In the genomic region with DNA sequence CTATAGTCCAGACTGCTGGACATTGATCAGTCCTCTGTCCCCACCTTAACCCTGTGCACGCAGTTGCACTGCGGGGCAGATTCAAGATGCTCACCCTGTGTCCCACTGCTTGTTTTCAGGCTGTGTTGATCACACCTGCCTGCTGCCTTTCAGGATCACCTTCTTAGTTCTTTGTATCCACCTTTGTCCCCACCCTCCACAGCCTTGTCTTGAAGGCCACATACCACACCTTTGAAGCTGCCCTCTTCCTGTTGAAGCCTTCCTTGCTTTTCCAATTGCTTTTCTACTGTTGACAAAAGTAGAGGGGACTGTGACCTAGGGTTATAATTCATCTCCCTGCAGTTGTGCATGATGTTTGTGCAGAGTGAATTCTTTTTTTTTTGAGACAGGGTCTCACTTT, we compare ENCODE assay signal across 25 cellular contexts. TPM values are rescaled to one million over a fixed set of nuclear protein-coding genes. Genes with fewer than 3 reads are reported as not detected.
DNase-seq lines count a peak whose midpoint lies in the region; ATAC-seq and TF ChIP-seq lines count a peak whose summit lies in the region.
"Had no signal": no experiment of that assay in that cellular context is flagged by ENCODE, and none has a peak within 500 bp of the region (broad histone marks: within the 10 kb centered on the region; RNA-seq: fewer than 3 reads in every experiment).

No MANE protein-coding gene starts in this region.

- 97% methylated on average over 2 of the region's 2 CpGs for WGBS in mesenchymal stem cell
- 96 to 100% methylated on average over 1 to 2 of the region's 2 CpGs for WGBS in transverse colon (ENCODE audit: low coverage in 1 of 2), 2 donors
- 94 to 100% (median 98%) methylated on average over 2 of the region's 2 CpGs for WGBS in spleen, 5 donors

- H3K27me3 ChIP-seq in CD4-positive, CD25-positive, alpha-beta regulatory T cell (ENCODE audit: control insufficient read depth, insufficient read depth, low read length): no peaks in the 10 kb centered on the region
- H3K27me3 ChIP-seq in mesenchymal stem cell (ENCODE audit: control insufficient read depth in 1 of 2, insufficient read depth in 1 of 2, low read length in 2 of 2) (no peaks in the 10 kb centered on the region), transverse colon (no peaks in the 10 kb centered on the region), spleen (replicated peaks in 1 of 7) (no peaks in the 10 kb centered on the region)
- H3K27me3 ChIP-seq: BLaER1 treated with 17β-estradiol and CSF1 and Interleukin-3, amounts not matched to agents 10 nM and 100 nM had no signal

- no peaks in the 10 kb centered on the region for H3K36me3 ChIP-seq in CD4-positive, CD25-positive, alpha-beta regulatory T cell (ENCODE audit: control insufficient read depth, insufficient read depth, low read length)
- H3K36me3 ChIP-seq in mesenchymal stem cell (ENCODE audit: control insufficient read depth in 1 of 2, insufficient read depth in 2 of 2, low read depth in 1 of 2, low read length in 2 of 2) (no peaks in the 10 kb centered on the region), transverse colon (no peaks in the 10 kb centered on the region), spleen (no peaks in the 10 kb centered on the region)

- H3K18ac ChIP-seq in mesenchymal stem cell (ENCODE audit: low read depth in 1 of 2, low read length in 2 of 2): peak overlapping the region in 1 of 2 experiments; percentile 48

- no peaks in the 10 kb centered on the region for H3K36me3 Mint-ChIP-seq in CD4-positive, CD25-positive, alpha-beta regulatory T cell
- H3K36me3 Mint-ChIP-seq in HFFc6 (ENCODE audit: low read depth): no peaks in the 10 kb centered on the region; the same call in 1 of the 2 replicates
- peaks cover 18% of the 10 kb centered on the region for H3K36me3 Mint-ChIP-seq in activated T-cell treated with anti-CD3 and anti-CD28 coated beads, Interleukin-2, amount 50 U/mL, for 24 hours (ENCODE audit: low read depth)
- H3K36me3 Mint-ChIP-seq: CD8-positive, alpha-beta T cell had no signal

- no peak overlapping the region for H2BK5ac ChIP-seq in mesenchymal stem cell (ENCODE audit: low read depth, low read length, poor library complexity, severe bottlenecking)

- H3K9ac ChIP-seq in mesenchymal stem cell (ENCODE audit: low read length): no peak overlapping the region

- peaks cover 12% of the 10 kb centered on the region for H3K79me1 ChIP-seq in mesenchymal stem cell (replicated peaks; ENCODE audit: low read length, poor library complexity, severe bottlenecking)

- H4K91ac ChIP-seq in mesenchymal stem cell (ENCODE audit: low read length): no peak overlapping the region

- in situ Hi-C loops in transverse colon (cut with MboI; ENCODE audit: low pct_ligation_motif_present in 1 of 4, low pct_unique_long_range_greater_than_20kb in 1 of 4, low sequenced_read_pairs in 3 of 4): no loop called here

- no peak for ATAC-seq in CD4-positive, CD25-positive, alpha-beta regulatory T cell (ENCODE audit: low read depth in 2 of 2)
- ATAC-seq in HG03139 (IDR thresholded peaks at IDR 0.05; ENCODE audit: unreplicated experiment): no peak
- ATAC-seq: A549; CD8-positive, alpha-beta T cell; SK-N-SH treated with all-trans-retinoic acid at 6 μM for 48 hours had no signal

- H2AFZ ChIP-seq in mesenchymal stem cell (ENCODE audit: low read depth, low read length): no peak overlapping the region

- H2AK5ac ChIP-seq in mesenchymal stem cell (ENCODE audit: low read length, severe bottlenecking): no peak overlapping the region

- H3K14ac ChIP-seq in mesenchymal stem cell (ENCODE audit: low read length in 2 of 2): peak overlapping the region in 1 of 2 experiments; percentile 53

- H3K27ac Mint-ChIP-seq in CD4-positive, CD25-positive, alpha-beta regulatory T cell: peak overlapping the region in 2 of 3 donors; percentile 9 to 36
- peak overlapping the region; percentile 34; the same call in 1 of the 2 replicates for H3K27ac Mint-ChIP-seq in HFFc6
- H3K27ac Mint-ChIP-seq in activated T-cell treated with anti-CD3 and anti-CD28 coated beads, Interleukin-2, amount 50 U/mL, for 24 hours: no peak overlapping the region
- H3K27ac Mint-ChIP-seq: CD8-positive, alpha-beta T cell had no signal

- TF ChIP-seq POLR2A in transverse colon (IDR thresholded peaks at IDR 0.05) (no peak), spleen (IDR thresholded peaks at IDR 0.05) (no peak)

- no peaks in the 10 kb centered on the region for H3K4me1 ChIP-seq in CD4-positive, CD25-positive, alpha-beta regulatory T cell (ENCODE audit: control insufficient read depth, insufficient read depth, low read length, poor library complexity, severe bottlenecking)
- peaks cover 20% of the 10 kb centered on the region for H3K4me1 ChIP-seq in mesenchymal stem cell (ENCODE audit: control insufficient read depth, insufficient read depth, low read depth, low read length)
- peaks cover 13 to 74% (median 57%) of the 10 kb centered on the region in 4 donors for H3K4me1 ChIP-seq in transverse colon
- peaks cover 0 to 49% (median 7%) of the 10 kb centered on the region in 6 donors for H3K4me1 ChIP-seq in spleen

- no peak overlapping the region for H2BK12ac ChIP-seq in mesenchymal stem cell (ENCODE audit: low read length in 2 of 2)

- peaks cover 4% of the 10 kb centered on the region for H3K27me3 Mint-ChIP-seq in CD4-positive, CD25-positive, alpha-beta regulatory T cell
- H3K27me3 Mint-ChIP-seq in HFFc6 (ENCODE audit: insufficient read depth): no peaks in the 10 kb centered on the region
- H3K27me3 Mint-ChIP-seq in activated T-cell treated with anti-CD3 and anti-CD28 coated beads, Interleukin-2, amount 50 U/mL, for 24 hours: no peaks in the 10 kb centered on the region

- H3K4me1 Mint-ChIP-seq in CD4-positive, CD25-positive, alpha-beta regulatory T cell: peaks cover 8 to 15% (median 9%) of the 10 kb centered on the region in 4 donors
- peaks cover 72% of the 10 kb centered on the region for H3K4me1 Mint-ChIP-seq in HFFc6 (ENCODE audit: low read depth)
- H3K4me1 Mint-ChIP-seq in activated T-cell treated with anti-CD3 and anti-CD28 coated beads, Interleukin-2, amount 50 U/mL, for 24 hours (ENCODE audit: low read depth): peaks cover 20% of the 10 kb centered on the region

- no peak overlapping the region for H2BK15ac ChIP-seq in mesenchymal stem cell (ENCODE audit: low read depth, poor library complexity, severe bottlenecking)

- H3K4me2 ChIP-seq in mesenchymal stem cell (ENCODE audit: low read length, poor library complexity, severe bottlenecking): no peak overlapping the region
- H3K4me2 ChIP-seq: A549 had no signal

- TF ChIP-seq EP300 in transverse colon (IDR thresholded peaks at IDR 0.05; ENCODE audit: low read depth): no peak

- H3K4ac ChIP-seq in mesenchymal stem cell (ENCODE audit: low read depth in 1 of 2, low read length in 2 of 2): no peak overlapping the region

- no peak overlapping the region for H2BK120ac ChIP-seq in mesenchymal stem cell (ENCODE audit: low read depth, low read length)

- peak overlapping the region; percentile 4 for H4K8ac ChIP-seq in mesenchymal stem cell (ENCODE audit: low read length)

- H3K9me3 ChIP-seq in CD4-positive, CD25-positive, alpha-beta regulatory T cell (ENCODE audit: control insufficient read depth in 2 of 2, low read length in 2 of 2): no peaks in the 10 kb centered on the region
- H3K9me3 ChIP-seq in mesenchymal stem cell (ENCODE audit: control insufficient read depth, low read length): no peaks in the 10 kb centered on the region
- H3K9me3 ChIP-seq in transverse colon: no peaks in the 10 kb centered on the region
- no peaks in the 10 kb centered on the region for H3K9me3 ChIP-seq in spleen
- H3K9me3 ChIP-seq: A549, HAP-1 had no signal

- no peak for DNase-seq in CD4-positive, CD25-positive, alpha-beta regulatory T cell
- DNase-seq in HFFc6 (no peak), mesenchymal stem cell (no peak), transverse colon (peak; percentile 41), spleen (no peak)
- DNase-seq in activated T-cell treated with anti-CD3 and anti-CD28 coated beads, Interleukin-2, amount 50 U/mL, for 24 hours: no peak
- DNase-seq: AML-193; Calu3; CD8-positive, alpha-beta T cell; DMS79 treated with DMSO at 0.1 percent for 48 hours; GOT3; Kasumi-1; MV-4-11; NCI-H1105; NCI-H1436 treated with DMSO at 0.1 percent for 48 hours; NCI-H187 treated with DMSO at 0.1 percent for 48 hours; NCI-H2107; NCI-H446; NCI-H524 treated with DMSO at 0.1 percent for 48 hours; NCI-H774 had no signal

- TF ChIP-seq CTCF in HFFc6 (IDR thresholded peaks at IDR 0.05) (no peak), transverse colon (IDR thresholded peaks at IDR 0.05) (no peak), spleen (IDR thresholded peaks at IDR 0.05 in 8 of 11, conservative IDR thresholded peaks at IDR 0.05 in 3 of 11) (no peak)

- H3K9me3 Mint-ChIP-seq in CD4-positive, CD25-positive, alpha-beta regulatory T cell: no peaks in the 10 kb centered on the region
- no peaks in the 10 kb centered on the region for H3K9me3 Mint-ChIP-seq in HFFc6
- no peaks in the 10 kb centered on the region for H3K9me3 Mint-ChIP-seq in activated T-cell treated with anti-CD3 and anti-CD28 coated beads, Interleukin-2, amount 50 U/mL, for 24 hours
- H3K9me3 Mint-ChIP-seq: CD8-positive, alpha-beta T cell had no signal

- intact Hi-C loops in transverse colon (cut with DNase I; ENCODE audit: low total_unique reads) (no loop called here), spleen (cut with DNase I; ENCODE audit: low total_unique reads) (no loop called here)

- H3K27ac ChIP-seq in CD4-positive, CD25-positive, alpha-beta regulatory T cell (ENCODE audit: insufficient read depth, low read length, poor library complexity, severe bottlenecking): no peak overlapping the region
- H3K27ac ChIP-seq in mesenchymal stem cell (ENCODE audit: low read length, poor library complexity, severe bottlenecking): no peak overlapping the region
- H3K27ac ChIP-seq in transverse colon: peak overlapping the region; percentile 69 to 85 (median 74)
- H3K27ac ChIP-seq in spleen: no peak overlapping the region
- H3K27ac ChIP-seq: A549; BLaER1 treated with 17β-estradiol and CSF1 and Interleukin-3, amounts not matched to agents 10 nM and 100 nM had no signal

- no peak overlapping the region for H3K23ac ChIP-seq in mesenchymal stem cell (ENCODE audit: low read length in 2 of 2)

- H3K4me3 ChIP-seq in CD4-positive, CD25-positive, alpha-beta regulatory T cell (ENCODE audit: low read depth, low read length): no peak overlapping the region
- H3K4me3 ChIP-seq in mesenchymal stem cell (ENCODE audit: insufficient read depth in 1 of 2, low read depth in 1 of 2, low read length in 2 of 2) (no peak overlapping the region), transverse colon (no peak overlapping the region), spleen (no peak overlapping the region)
- H3K4me3 ChIP-seq: A549; BLaER1 treated with 17β-estradiol and CSF1 and Interleukin-3, amounts not matched to agents 10 nM and 100 nM; HAP-1 had no signal

- no peak overlapping the region for H3K4me3 Mint-ChIP-seq in CD4-positive, CD25-positive, alpha-beta regulatory T cell
- H3K4me3 Mint-ChIP-seq in HFFc6: no peak overlapping the region
- no peak overlapping the region for H3K4me3 Mint-ChIP-seq in activated T-cell treated with anti-CD3 and anti-CD28 coated beads, Interleukin-2, amount 50 U/mL, for 24 hours
- H3K4me3 Mint-ChIP-seq: CD8-positive, alpha-beta T cell had no signal

RNA-seq across cellular contexts. Expression of gene UCK2, which starts 32.7 kb away (rescaled TPM):
- 5.5 TPM for total RNA-seq in CD4-positive, CD25-positive, alpha-beta regulatory T cell
- polyA plus RNA-seq in CD4-positive, CD25-positive, alpha-beta regulatory T cell: 10 to 100 TPM in 2 of 4 donors, 1 to 10 TPM in 2; 9.6 to 12.8 (median 11.2) TPM
- 10 to 100 TPM; 42.5 to 60.0 (median 52.1) TPM for total RNA-seq in HFFc6 (2021; fragmentation: NEBNext Ultra II Directional; extraction: Animal tissue kit (Norgen Biotek cat#: 25700))
- polyA plus RNA-seq in mesenchymal stem cell (2013, experiment 1 of 2): 43.9 TPM
- polyA plus RNA-seq in mesenchymal stem cell (2013, experiment 2 of 2): 45.6 TPM
- 10 to 100 TPM; 18.9 to 96.5 (median 69.7) TPM for total RNA-seq in transverse colon
- 10 to 100 TPM; 15.3 to 18.3 (median 16.5) TPM for total RNA-seq in spleen
- polyA plus RNA-seq in spleen: 10 to 100 TPM in 2 of 3 donors, 1 to 10 TPM in 1; 9.8 to 10.5 (median 10.4) TPM

Comparison
In these comparisons a context has a peak if more than half of its experiments do, and no peak if none do; other contexts are left out.
1. H3K27ac ChIP-seq: peak in transverse colon (4 of 4); none in CD4-positive, CD25-positive, alpha-beta regulatory T cell (single experiment), mesenchymal stem cell (single experiment) and spleen (0 of 8).